In genomic region chr13:67048084-67048792, GRCh38 we compare ENCODE assay signal across 10 cellular contexts.
A peak's percentile ranks its signal among the peaks of the same experiment; 100 is the strongest.
DNase-seq lines count a peak whose midpoint lies in the region; ATAC-seq, FAIRE-seq and TF ChIP-seq lines count a peak whose summit lies in the region.
"Had no signal": no experiment of that assay in that cellular context is flagged by ENCODE, and none has a peak within 500 bp of the region (broad histone marks: within the 10 kb centered on the region; RNA-seq: fewer than 3 reads in every experiment).

No MANE protein-coding gene starts in this region.

- no peak overlapping the region for H3K9ac ChIP-seq in BLaER1 treated with 17β-estradiol and CSF1 and Interleukin-3, amounts not matched to agents 10 nM and 100 nM
- peak overlapping the region; percentile 66 for H3K9ac ChIP-seq in IMR-90 (ENCODE audit: low read depth, low read length)

- peaks cover 8 to 28% (median 12%) of the 10 kb centered on the region in 10 experiments; a peak in 18 of 20 replicates for H3K4me1 ChIP-seq in BLaER1 treated with 17β-estradiol and CSF1 and Interleukin-3, amounts not matched to agents 10 nM and 100 nM
- peaks cover 4% of the 10 kb centered on the region for H3K4me1 ChIP-seq in IMR-90 (ENCODE audit: control insufficient read depth, insufficient read depth, low read length)

- TF ChIP-seq RAD21 in IMR-90 (IDR thresholded peaks at IDR 0.05; ENCODE audit: low read length): peak; percentile 11; the same call in 1 of the 2 replicates

- H3K79me1 ChIP-seq in IMR-90 (ENCODE audit: low read depth in 1 of 2, low read length in 2 of 2): no peaks in the 10 kb centered on the region

- peak overlapping the region; percentile 55 for H3K23ac ChIP-seq in IMR-90 (ENCODE audit: low read depth, low read length)

- H3K27me3 ChIP-seq in BLaER1 treated with 17β-estradiol and CSF1 and Interleukin-3, amounts not matched to agents 10 nM and 100 nM: no peaks in the 10 kb centered on the region
- H3K27me3 ChIP-seq in IMR-90 (ENCODE audit: control insufficient read depth, insufficient read depth, low read length): no peaks in the 10 kb centered on the region

- H3K4me3 ChIP-seq in BLaER1 treated with 17β-estradiol and CSF1 and Interleukin-3, amounts not matched to agents 10 nM and 100 nM: no peak overlapping the region
- H3K4me3 ChIP-seq in IMR-90 (ENCODE audit: insufficient read depth, low read depth, low read length) (no peak overlapping the region), fibroblast of pulmonary artery (replicated peaks; ENCODE audit: low read depth, low read length) (no peak overlapping the region)

- peak overlapping the region; percentile 1; the same call in 1 of the 2 replicates for H2AK5ac ChIP-seq in IMR-90 (ENCODE audit: low read depth, low read length)

- peak overlapping the region in 6 of 11 experiments; percentile 1 to 42 (median 16); a peak in 7 of 22 replicates for H3K27ac ChIP-seq in BLaER1 treated with 17β-estradiol and CSF1 and Interleukin-3, amounts not matched to agents 10 nM and 100 nM
- H3K27ac ChIP-seq in IMR-90 (ENCODE audit: insufficient read depth, low read length): peak overlapping the region; percentile 98

- H2BK20ac ChIP-seq in IMR-90 (ENCODE audit: low read depth, low read length): peak overlapping the region; percentile 67

- peak overlapping the region; percentile 15 for H2AFZ ChIP-seq in IMR-90 (replicated peaks; ENCODE audit: low read length, poor library complexity)

- in situ Hi-C loops in IMR-90 (cut with MboI; ENCODE audit: low sequenced_read_pairs): no loop called here

- peak overlapping the region; percentile 89 for H4K91ac ChIP-seq in IMR-90 (ENCODE audit: insufficient read depth, low read depth, low read length)

- TF ChIP-seq POLR2A in IMR-90 (IDR thresholded peaks at IDR 0.05; ENCODE audit: low read depth, low read length): no peak

- dilution Hi-C loops in IMR-90 (cut with HindIII; ENCODE audit: low sequenced_read_pairs, unreplicated experiment): no loop called here

- peaks cover 0 to 11% (median 0%) of the 10 kb centered on the region in 3 donors for H3K9me3 Mint-ChIP-seq in T-cell

- H3K4ac ChIP-seq in IMR-90 (ENCODE audit: low read depth, low read length): peak overlapping the region; percentile 81

- no peak overlapping the region for H3K4me3 Mint-ChIP-seq in T-cell
- H3K4me3 Mint-ChIP-seq: dendritic cell treated with granulocyte-macrophage colony-stimulating factor and Interleukin-4, amounts not matched to agents 40 ng/mL and 50 ng/mL, for 4 days had no signal

- no peak for FAIRE-seq in D721Med (lab: Jason Lieb, UNC)
- FAIRE-seq: GM18507 had no signal

- H3K14ac ChIP-seq in IMR-90 (replicated peaks; ENCODE audit: low read depth, low read length): peak overlapping the region; percentile 57

- DNase-seq in IMR-90 (peak; percentile 93), fibroblast of pulmonary artery (ENCODE audit: low read depth) (peak; percentile 96), HuH-7.5 (ENCODE audit: low spot score) (no peak), T-cell (no peak), D721Med (ENCODE audit: insufficient read length, low spot score) (no peak), T1000 (lab: John Stamatoyannopoulos, UW) (no peak)

- H3K4me2 ChIP-seq in BLaER1 treated with 17β-estradiol and CSF1 and Interleukin-3, amounts not matched to agents 10 nM and 100 nM: peak overlapping the region; percentile 22 to 58 (median 46); a peak in 21 of 22 replicates
- H3K4me2 ChIP-seq in IMR-90 (ENCODE audit: low read depth, low read length): peak overlapping the region; percentile 80

- H3K4me1 Mint-ChIP-seq in T-cell: peaks cover 0 to 12% (median 4%) of the 10 kb centered on the region in 3 donors

- no peak overlapping the region for H2AK9ac ChIP-seq in IMR-90 (replicated peaks; ENCODE audit: low read depth, low read length, poor library complexity)

- H3K27me3 Mint-ChIP-seq in T-cell: no peaks in the 10 kb centered on the region
- H3K27me3 Mint-ChIP-seq: dendritic cell treated with granulocyte-macrophage colony-stimulating factor and Interleukin-4, amounts not matched to agents 40 ng/mL and 50 ng/mL, for 4 days had no signal

- POLR2A ChIA-PET in IMR-90 (lab: Charles Lee; ENCODE audit: unreplicated experiment) (no interaction called here), T-cell (lab: Charles Lee) (no interaction called here)

- H3K56ac ChIP-seq in IMR-90 (ENCODE audit: extremely low read depth, insufficient read depth, low read length): peak overlapping the region; percentile 58; the same call in 1 of the 2 replicates

- H3K27ac Mint-ChIP-seq in T-cell: no peak overlapping the region
- H3K27ac Mint-ChIP-seq: dendritic cell treated with granulocyte-macrophage colony-stimulating factor and Interleukin-4, amounts not matched to agents 40 ng/mL and 50 ng/mL, for 4 days had no signal

- no TSS peak for BruUV-seq in IMR-90 (replicated peaks; lab: Mats Ljungman, UMichigan)

- H2BK5ac ChIP-seq in IMR-90 (ENCODE audit: low read depth, low read length, poor library complexity, severe bottlenecking): peak overlapping the region; percentile 79

- H3K9me1 ChIP-seq in IMR-90 (ENCODE audit: insufficient read depth, low read length): peaks cover 3% of the 10 kb centered on the region; the same call in 1 of the 2 replicates

- no peaks in the 10 kb centered on the region for H4K20me1 ChIP-seq in BLaER1 treated with 17β-estradiol and CSF1 and Interleukin-3, amounts not matched to agents 10 nM and 100 nM
- H4K20me1 ChIP-seq in IMR-90 (ENCODE audit: insufficient read depth, low read length): no peaks in the 10 kb centered on the region

- peak overlapping the region; percentile 80 for H2BK120ac ChIP-seq in IMR-90 (ENCODE audit: low read depth, low read length)

- peak overlapping the region; percentile 97 for H3K18ac ChIP-seq in IMR-90 (ENCODE audit: low read depth, low read length)

- CTCF ChIA-PET in IMR-90 (lab: Yijun Ruan, JAX) (interaction anchor here (0.6 to 1.1 kb wide), 2 partner anchors 54 to 369 kb away, joined by 3 read pairs; no protein-coding TSS in a partner anchor), T-cell (lab: Charles Lee) (no interaction called here)

- no peaks in the 10 kb centered on the region for H3K36me3 Mint-ChIP-seq in T-cell

- H2BK15ac ChIP-seq in IMR-90 (ENCODE audit: low read depth, low read length): peak overlapping the region; percentile 29; the same call in 2 of the 3 replicates

- no CpG with 5 or more reads among the region's 3 CpGs for WGBS in IMR-90 (ENCODE audit: extremely low coverage in 2 of 2, insufficient read length in 1 of 2), 2 experiments

- H4K5ac ChIP-seq in IMR-90 (ENCODE audit: low read depth, low read length): peak overlapping the region; percentile 88

- no peaks in the 10 kb centered on the region for H3K9me3 ChIP-seq in BLaER1 treated with 17β-estradiol and CSF1 and Interleukin-3, amounts not matched to agents 10 nM and 100 nM (replicated peaks in 1 of 11)
- no peaks in the 10 kb centered on the region for H3K9me3 ChIP-seq in IMR-90 (ENCODE audit: control insufficient read depth, insufficient read depth, low read length)

- ATAC-seq in GM21526 (IDR thresholded peaks at IDR 0.05; ENCODE audit: low FRiP score, unreplicated experiment): peak; percentile 77
- peak; percentile 91 for ATAC-seq in IMR-90 (ENCODE audit: low read depth)
- ATAC-seq in T-cell (replicated peaks in 1 of 4): no peak

- H4K8ac ChIP-seq in IMR-90 (ENCODE audit: low read depth in 2 of 2, low read length in 2 of 2): peak overlapping the region; percentile 56 to 57; a peak in 3 of 4 replicates

- H3K36me3 ChIP-seq in BLaER1 treated with 17β-estradiol and CSF1 and Interleukin-3, amounts not matched to agents 10 nM and 100 nM: no peaks in the 10 kb centered on the region
- H3K36me3 ChIP-seq in IMR-90 (ENCODE audit: control insufficient read depth, insufficient read depth, low read length): no peaks in the 10 kb centered on the region

- no peak for TF ChIP-seq CTCF in IMR-90 (conservative IDR thresholded peaks at IDR 0.05; ENCODE audit: low read depth, low read length)
- peak; percentile 30 for TF ChIP-seq CTCF in fibroblast of pulmonary artery (IDR thresholded peaks at IDR 0.05; ENCODE audit: low read length, missing control alignments)
- no peak for TF ChIP-seq CTCF in D721Med (IDR thresholded peaks at IDR 0.05; ENCODE audit: insufficient read depth, missing control alignments)

- intact Hi-C loops in IMR-90 (cut with micrococcal nuclease): no loop called here

TF ChIP-seq in IMR-90, 13 proteins besides CTCF, POLR2A, EP300 and RAD21:
- TF ChIP-seq MXI1 (IDR thresholded peaks at IDR 0.05; ENCODE audit: borderline replicate concordance, low read depth, low read length): peak; percentile 78
- TF ChIP-seq CHD1 (IDR thresholded peaks at IDR 0.05; ENCODE audit: low read depth, low read length): no peak
- peak; percentile 11; the same call in 1 of the 2 replicates for TF ChIP-seq FOS (IDR thresholded peaks at IDR 0.05; ENCODE audit: low read depth, low read length)
- no peak for TF ChIP-seq MAZ (IDR thresholded peaks at IDR 0.05; ENCODE audit: borderline replicate concordance, low read depth, low read length)
- TF ChIP-seq RCOR1 (IDR thresholded peaks at IDR 0.05; ENCODE audit: insufficient replicate concordance, low read length): peak; percentile 56
- 0 out of 2 replicates have a peak, but pooled peaks have one; percentile 8 for TF ChIP-seq BHLHE40 (IDR thresholded peaks at IDR 0.05; ENCODE audit: low read depth, low read length)

Comparison
In these comparisons a context has a peak if more than half of its experiments do, and no peak if none do; other contexts are left out.
1. ATAC-seq: peak in GM21526 (single experiment) and IMR-90 (single experiment); none in T-cell (0 of 4).
2. DNase-seq: peak in IMR-90 (single experiment) and fibroblast of pulmonary artery (single experiment); none in HuH-7.5 (single experiment), T-cell (0 of 34), D721Med (single experiment) and T1000 (single experiment).